ENCODE assay signal across 8 cellular contexts in the genomic region with DNA sequence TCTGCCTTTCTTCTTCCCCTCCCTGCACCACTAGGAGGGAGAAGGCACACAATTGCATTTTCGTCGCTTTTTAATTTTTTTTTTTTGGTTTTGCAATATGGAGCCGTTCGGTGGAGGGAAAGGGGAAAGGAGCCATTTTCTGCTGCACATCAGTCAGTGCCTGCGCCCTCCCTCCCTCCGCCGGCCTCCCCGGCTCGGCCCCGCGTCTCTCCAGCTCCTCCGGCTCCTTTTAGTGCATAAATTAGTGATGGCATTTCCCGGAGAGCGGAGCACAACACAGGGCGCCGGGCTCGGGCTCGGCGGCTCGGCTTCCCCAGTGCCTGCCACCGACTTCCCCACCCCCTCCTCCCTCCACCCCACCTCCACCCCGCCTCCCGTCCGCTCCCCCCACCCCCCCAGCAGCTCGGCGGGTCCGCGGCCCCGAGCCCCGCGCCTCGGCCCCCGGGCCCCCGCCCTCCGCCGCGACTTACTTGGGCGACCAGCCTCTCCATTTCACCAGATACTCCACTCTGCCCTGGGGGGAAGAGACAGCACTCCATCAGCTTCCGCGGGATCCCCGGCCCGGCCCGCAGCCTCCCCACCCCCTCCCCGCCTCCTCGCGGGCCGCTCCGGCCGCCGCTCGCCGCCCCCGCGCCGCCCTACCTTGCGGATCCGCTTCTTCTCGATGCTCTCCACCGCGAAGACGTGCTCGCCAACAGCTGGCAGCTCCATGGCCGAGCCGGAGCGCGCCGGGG. TPM values are rescaled to one million over a fixed set of nuclear protein-coding genes. Genes with fewer than 3 reads are reported as not detected.
DNase-seq lines count a peak whose midpoint lies in the region; ATAC-seq, FAIRE-seq and TF ChIP-seq lines count a peak whose summit lies in the region.

No MANE protein-coding gene starts in this region.

- H3K27ac Mint-ChIP-seq in activated CD4-positive, alpha-beta memory T cell treated with anti-CD3 and anti-CD28 coated beads, Interleukin-2, amount 10 ng/mL, durations not matched to agents 7 days and 5 days: peak overlapping the region; percentile 86

- ATAC-seq in HG02759 (IDR thresholded peaks at IDR 0.05; ENCODE audit: unreplicated experiment): peak; percentile 28

- H3K4me1 Mint-ChIP-seq in activated CD4-positive, alpha-beta memory T cell treated with anti-CD3 and anti-CD28 coated beads, Interleukin-2, amount 10 ng/mL, durations not matched to agents 7 days and 5 days: peaks cover 44% of the 10 kb centered on the region

- no peak overlapping the region for H4K91ac ChIP-seq in H1 (replicated peaks; ENCODE audit: insufficient read length, low read length)

- no peak overlapping the region for H3K4ac ChIP-seq in H1 (replicated peaks; ENCODE audit: insufficient read length, low read depth, low read length)
- H3K4ac ChIP-seq in mesendoderm (ENCODE audit: low read depth, low read length): no peak overlapping the region

- FAIRE-seq in H1 (lab: Jason Lieb, UNC): no peak

- H3K27ac ChIP-seq in H1 (ENCODE audit: low read depth, low read length): no peak overlapping the region
- peak overlapping the region; percentile 65 for H3K27ac ChIP-seq in mesendoderm (ENCODE audit: low read depth, low read length)
- H3K27ac ChIP-seq in subcutaneous abdominal adipose tissue (ENCODE audit: low read depth, low read length): peak overlapping the region; percentile 78

- H3K23ac ChIP-seq in H1 (ENCODE audit: insufficient read length) (no peak overlapping the region), mesendoderm (ENCODE audit: low read length) (no peak overlapping the region)

- H3K14ac ChIP-seq in H1 (ENCODE audit: insufficient read length): no peak overlapping the region

- H3K79me1 ChIP-seq in H1 (ENCODE audit: low read depth, low read length) (no peaks in the 10 kb centered on the region), mesendoderm (ENCODE audit: low read length) (no peaks in the 10 kb centered on the region)

- CTCF ChIA-PET in activated CD4-positive, alpha-beta memory T cell treated with anti-CD3 and anti-CD28 coated beads, Interleukin-2, amount 10 ng/mL, durations not matched to agents 7 days and 5 days (lab: Charles Lee): interaction anchor here (0.6 to 3.3 kb wide), 15 partner anchors 10 to 155 kb away, joined by 3 to 23 read pairs (median 5); a partner anchor contains a TSS
- CTCF ChIA-PET in H1 (lab: Charles Lee; ENCODE audit: partially characterized antibody): interaction anchor here (1.0 to 11.6 kb wide), 14 partner anchors 9 to 136 kb away, joined by 3 to 181 read pairs (median 10); a partner anchor contains a TSS

- H2BK20ac ChIP-seq in H1 (ENCODE audit: low read length): no peak overlapping the region

- H2BK15ac ChIP-seq in H1 (ENCODE audit: low read length): no peak overlapping the region
- no peak overlapping the region for H2BK15ac ChIP-seq in mesendoderm (replicated peaks; ENCODE audit: low read depth)

- H4K8ac ChIP-seq in H1 (ENCODE audit: extremely low read depth, insufficient read depth, low read length): no peak overlapping the region
- H4K8ac ChIP-seq in mesendoderm (ENCODE audit: low read depth, low read length): no peak overlapping the region

- peaks cover 13 to 19% of the 10 kb centered on the region in 2 experiments for H4K20me1 ChIP-seq in H1 (replicated peaks in 1 of 2; ENCODE audit: control insufficient read depth in 1 of 2, insufficient read depth in 2 of 2, low read length in 2 of 2)

- no peaks in the 10 kb centered on the region for H3K9me3 Mint-ChIP-seq in activated CD4-positive, alpha-beta memory T cell treated with anti-CD3 and anti-CD28 coated beads, Interleukin-2, amount 10 ng/mL, durations not matched to agents 7 days and 5 days

- H2BK5ac ChIP-seq in H1 (ENCODE audit: low read depth, low read length): no peak overlapping the region
- H2BK5ac ChIP-seq in mesendoderm (ENCODE audit: low read length): no peak overlapping the region

- no peak for TF ChIP-seq CTCF in H1 (IDR thresholded peaks at IDR 0.05; ENCODE audit: control extremely low read depth in 1 of 3, insufficient read depth in 1 of 3, low read depth in 1 of 3, low read length in 3 of 3)

- no peak overlapping the region for H3K56ac ChIP-seq in H1 (replicated peaks; ENCODE audit: insufficient read length, low read depth, low read length)
- H3K56ac ChIP-seq in mesendoderm (ENCODE audit: low read length): peak overlapping the region; percentile 73

- H3K36me3 Mint-ChIP-seq in activated CD4-positive, alpha-beta memory T cell treated with anti-CD3 and anti-CD28 coated beads, Interleukin-2, amount 10 ng/mL, durations not matched to agents 7 days and 5 days (ENCODE audit: low read depth): peaks cover 31% of the 10 kb centered on the region

- TF ChIP-seq POLR2A in H1 (IDR thresholded peaks at IDR 0.05; ENCODE audit: control extremely low read depth in 1 of 2, low read depth in 2 of 2, low read length in 2 of 2): no peak

- H3K4me2 ChIP-seq in H1 (ENCODE audit: insufficient read depth in 1 of 2, low read depth in 2 of 2, low read length in 2 of 2) (peak overlapping the region; percentile 75 to 88), mesendoderm (ENCODE audit: low read length) (peak overlapping the region; percentile 99)

- no peak overlapping the region for H2AK5ac ChIP-seq in H1 (ENCODE audit: low read depth, low read length)
- no peak overlapping the region for H2AK5ac ChIP-seq in mesendoderm (ENCODE audit: low read length)

- no peak overlapping the region for H4K5ac ChIP-seq in H1 (ENCODE audit: insufficient read length, low read depth, low read length)
- no peak overlapping the region for H4K5ac ChIP-seq in mesendoderm (ENCODE audit: low read length)

- peaks cover 0 to 8% of the 10 kb centered on the region in 2 experiments; a peak in 2 of 4 replicates for H3K9me3 ChIP-seq in H1 (ENCODE audit: insufficient read depth in 2 of 2, low read depth in 1 of 2, low read length in 1 of 2)
- no peaks in the 10 kb centered on the region for H3K9me3 ChIP-seq in subcutaneous abdominal adipose tissue (ENCODE audit: control insufficient read depth in 5 of 5, low read length in 5 of 5)

- H3K9ac ChIP-seq in H1 (replicated peaks in 1 of 4; ENCODE audit: extremely low read depth in 1 of 4, low read depth in 3 of 4, low read length in 3 of 4): peak overlapping the region in 1 of 4 experiments; percentile 3; a peak in 1 of 7 replicates
- H3K9ac ChIP-seq in mesendoderm (ENCODE audit: low read length): peak overlapping the region; percentile 60
- H3K9ac ChIP-seq in subcutaneous abdominal adipose tissue (ENCODE audit: low read length in 5 of 5): peak overlapping the region in 4 of 5 donors; percentile 70 to 81 (median 75)

- DNase-seq in DMS79 treated with DMSO at 0.1 percent for 48 hours (lab: John Stamatoyannopoulos, UW) (peak; percentile 6), DMS79 (lab: John Stamatoyannopoulos, UW) (no peak), NCI-H2227 treated with DMSO at 0.1 percent for 48 hours (lab: John Stamatoyannopoulos, UW) (peak; percentile 59), H1 (ENCODE audit: low read depth in 1 of 2, low spot score in 2 of 2) (peak in 1 of 2 experiments; percentile 73), mesendoderm (peak; percentile 87)
- peak; percentile 65 for DNase-seq in activated CD4-positive, alpha-beta memory T cell treated with anti-CD3 and anti-CD28 coated beads, Interleukin-2, amount 10 ng/mL, durations not matched to agents 7 days and 5 days

- H3K18ac ChIP-seq in H1 (ENCODE audit: extremely low read depth, low read length): peak overlapping the region; percentile 48; the same call in 1 of the 2 replicates
- peak overlapping the region; percentile 57 for H3K18ac ChIP-seq in mesendoderm (ENCODE audit: low read length)

- POLR2A ChIA-PET in activated CD4-positive, alpha-beta memory T cell treated with anti-CD3 and anti-CD28 coated beads, Interleukin-2, amount 10 ng/mL, durations not matched to agents 7 days and 5 days (lab: Charles Lee): interaction anchor here (0.9 to 5.1 kb wide), 20 partner anchors 20 to 307 kb away, joined by 3 to 58 read pairs (median 4); a partner anchor contains a TSS
- POLR2A ChIA-PET in H1 (lab: Charles Lee; ENCODE audit: partially characterized antibody): interaction anchor here (0.6 to 7.6 kb wide), 22 partner anchors 9 to 155 kb away, joined by 3 to 111 read pairs (median 4); a partner anchor contains a TSS

- TF ChIP-seq EP300 in H1 (IDR thresholded peaks at IDR 0.05; ENCODE audit: borderline replicate concordance in 1 of 2, low read depth in 2 of 2, low read length in 2 of 2): no peak

- H2AFZ ChIP-seq in H1 (ENCODE audit: low read length): no peak overlapping the region

- H3K4me3 ChIP-seq in H1 (ENCODE audit: extremely low read depth in 1 of 4, insufficient read depth in 2 of 4, low read depth in 3 of 4, low read length in 4 of 4) (peak overlapping the region; percentile 43 to 63 (median 60)), mesendoderm (ENCODE audit: low read length) (peak overlapping the region; percentile 57), subcutaneous abdominal adipose tissue (ENCODE audit: low read depth in 1 of 5, low read length in 5 of 5) (peak overlapping the region; percentile 77 to 92 (median 87))

- 5% methylated on average over 4 of the region's 67 CpGs; no CpG with 5 or more reads in 1 of the 2 experiments for WGBS in H1 (ENCODE audit: extremely low coverage in 1 of 2, insufficient coverage in 1 of 2, insufficient read length in 1 of 2, insufficient replicate concordance in 2 of 2, low coverage in 1 of 2, low lambda C conversion rate in 2 of 2, missing lambda C conversion rate in 1 of 2), 2 experiments
- no CpG with 5 or more reads among the region's 67 CpGs for WGBS in mesendoderm (ENCODE audit: extremely low coverage, insufficient coverage, low lambda C conversion rate)

- H3K23me2 ChIP-seq in H1 (ENCODE audit: low read depth, low read length): peaks cover 13% of the 10 kb centered on the region; the same call in 1 of the 2 replicates

- peaks cover 31% of the 10 kb centered on the region for H3K27me3 Mint-ChIP-seq in activated CD4-positive, alpha-beta memory T cell treated with anti-CD3 and anti-CD28 coated beads, Interleukin-2, amount 10 ng/mL, durations not matched to agents 7 days and 5 days

- H3K79me2 ChIP-seq in H1 (ENCODE audit: control insufficient read depth in 1 of 2, insufficient read depth in 2 of 2, low read length in 2 of 2) (no peaks in the 10 kb centered on the region), mesendoderm (ENCODE audit: control insufficient read depth, insufficient read depth, low read length) (no peaks in the 10 kb centered on the region)

- H2BK12ac ChIP-seq in H1 (ENCODE audit: low read depth, low read length): 0 out of 2 replicates have a peak overlapping the region, but pooled peaks have one; percentile 17

- H2BK120ac ChIP-seq in H1 (replicated peaks; ENCODE audit: low read depth, low read length) (no peak overlapping the region), mesendoderm (ENCODE audit: low read depth, low read length) (no peak overlapping the region)

- H3K36me3 ChIP-seq in H1 (ENCODE audit: control insufficient read depth in 2 of 4, insufficient read depth in 4 of 4, low read length in 3 of 4): peaks cover 0 to 20% (median 0%) of the 10 kb centered on the region in 4 experiments; a peak in 1 of 8 replicates
- no peaks in the 10 kb centered on the region for H3K36me3 ChIP-seq in mesendoderm (ENCODE audit: control insufficient read depth, insufficient read depth, low read length)
- H3K36me3 ChIP-seq in subcutaneous abdominal adipose tissue (ENCODE audit: control insufficient read depth in 5 of 5, insufficient read depth in 5 of 5, low read length in 5 of 5): peaks cover 0 to 17% (median 13%) of the 10 kb centered on the region in 5 donors

- H3K4me1 ChIP-seq in H1 (replicated peaks in 1 of 4; ENCODE audit: control insufficient read depth in 3 of 4, insufficient read depth in 4 of 4, low read length in 3 of 4) (peaks cover 6 to 51% (median 42%) of the 10 kb centered on the region in 4 experiments), mesendoderm (ENCODE audit: control insufficient read depth, low read depth, low read length) (peaks cover 13% of the 10 kb centered on the region), subcutaneous abdominal adipose tissue (ENCODE audit: control insufficient read depth in 5 of 5, insufficient read depth in 5 of 5, low read length in 5 of 5) (peaks cover 0 to 71% (median 63%) of the 10 kb centered on the region in 5 donors)

- H3K4me3 Mint-ChIP-seq in activated CD4-positive, alpha-beta memory T cell treated with anti-CD3 and anti-CD28 coated beads, Interleukin-2, amount 10 ng/mL, durations not matched to agents 7 days and 5 days: peak overlapping the region; percentile 87

- H3K27me3 ChIP-seq in H1 (replicated peaks in 1 of 4; ENCODE audit: control insufficient read depth in 3 of 4, extremely low read depth in 1 of 4, insufficient read depth in 3 of 4, low read length in 3 of 4) (peaks cover 64 to 87% (median 84%) of the 10 kb centered on the region in 4 experiments), mesendoderm (ENCODE audit: insufficient read depth, low read length, poor library complexity) (peaks cover 48% of the 10 kb centered on the region), subcutaneous abdominal adipose tissue (ENCODE audit: control insufficient read depth in 5 of 5, insufficient read depth in 4 of 5, low read length in 5 of 5) (peaks cover 23 to 32% (median 26%) of the 10 kb centered on the region in 5 donors)

- TF ChIP-seq RAD21 in H1 (IDR thresholded peaks at IDR 0.05 in 1 of 2, conservative IDR thresholded peaks at IDR 0.05 in 1 of 2; ENCODE audit: low read depth in 2 of 2, low read length in 2 of 2): no peak

RNA-seq across cellular contexts. Expression of a gene that starts 0.5 kb away (rescaled TPM):
- 10 to 100 TPM; 34.4 to 36.5 TPM for total RNA-seq in activated CD4-positive, alpha-beta memory T cell treated with anti-CD3 and anti-CD28 coated beads, Interleukin-2, amount 10 ng/mL, durations not matched to agents 7 days and 5 days
- total RNA-seq in H1 (2021; fragmentation: NEBNext Ultra II Directional; extraction: Animal tissue kit (Norgen Biotek cat#: 25700)): 3.2 and 4.0 TPM in 2 replicates
- 1.8 and 3.6 TPM in 2 replicates for polyA plus RNA-seq in H1 (2011; rRNA removed)
- 3.5 TPM for polyA plus RNA-seq in H1 (2011; cell fraction: cytosol; rRNA removed)
- polyA plus RNA-seq in H1 (2011; cell fraction: nucleus; rRNA removed): 5.3 TPM
- polyA plus RNA-seq in H1 (2012, experiment 1 of 2): 0.79 to 2.9 TPM (median 2.4 TPM) in 4 replicates
- polyA plus RNA-seq in H1 (2012, experiment 2 of 2): 1.8 TPM
- 2.0 TPM for polyA plus RNA-seq in H1 (2013, experiment 1 of 2)
- polyA plus RNA-seq in H1 (2013, experiment 2 of 2): 1.9 TPM
- 1.9 and 3.6 TPM in 2 replicates for polyA minus RNA-seq in H1 (2011; rRNA and poly(A)+ RNA removed)
- polyA minus RNA-seq in H1 (2011; cell fraction: cytosol; rRNA and poly(A)+ RNA removed): 13.8 TPM
- polyA minus RNA-seq in H1 (2011; cell fraction: nucleus; rRNA and poly(A)+ RNA removed): 6.5 TPM
- polyA plus RNA-seq in mesendoderm (2013, experiment 1 of 2): 3.7 TPM
- polyA plus RNA-seq in mesendoderm (2013, experiment 2 of 2): 3.6 TPM

RNA-seq across cellular contexts. Expression of a gene that starts 41.8 kb away (rescaled TPM):
- total RNA-seq in activated CD4-positive, alpha-beta memory T cell treated with anti-CD3 and anti-CD28 coated beads, Interleukin-2, amount 10 ng/mL, durations not matched to agents 7 days and 5 days: 1 to 10 TPM; 5.7 to 6.7 TPM
- total RNA-seq in H1 (2021; fragmentation: NEBNext Ultra II Directional; extraction: Animal tissue kit (Norgen Biotek cat#: 25700)): 1.5 and 2.1 TPM in 2 replicates
- polyA plus RNA-seq in H1 (2011; rRNA removed): 0.09 and 0.31 TPM in 2 replicates
- 0.28 TPM for polyA plus RNA-seq in H1 (2011; cell fraction: cytosol; rRNA removed)
- 0.33 TPM for polyA plus RNA-seq in H1 (2011; cell fraction: nucleus; rRNA removed)
- polyA plus RNA-seq in H1 (2012, experiment 1 of 2): 0.50 to 1.6 TPM (median 1.2 TPM) in 4 replicates
- polyA plus RNA-seq in H1 (2012, experiment 2 of 2): 1.0 TPM
- 0.30 TPM for polyA plus RNA-seq in H1 (2013, experiment 1 of 2)
- polyA plus RNA-seq in H1 (2013, experiment 2 of 2): 0.55 TPM
- polyA minus RNA-seq in H1 (2011; rRNA and poly(A)+ RNA removed): 0.13 TPM in 1 of 2 replicates, not detected in the other
- polyA minus RNA-seq in H1 (2011; cell fraction: cytosol; rRNA and poly(A)+ RNA removed): 0.29 TPM
- 0.30 TPM for polyA minus RNA-seq in H1 (2011; cell fraction: nucleus; rRNA and poly(A)+ RNA removed)
- 0.17 TPM for polyA plus RNA-seq in mesendoderm (2013, experiment 1 of 2)
- polyA plus RNA-seq in mesendoderm (2013, experiment 2 of 2): 0.34 TPM
